In the genomic region with DNA sequence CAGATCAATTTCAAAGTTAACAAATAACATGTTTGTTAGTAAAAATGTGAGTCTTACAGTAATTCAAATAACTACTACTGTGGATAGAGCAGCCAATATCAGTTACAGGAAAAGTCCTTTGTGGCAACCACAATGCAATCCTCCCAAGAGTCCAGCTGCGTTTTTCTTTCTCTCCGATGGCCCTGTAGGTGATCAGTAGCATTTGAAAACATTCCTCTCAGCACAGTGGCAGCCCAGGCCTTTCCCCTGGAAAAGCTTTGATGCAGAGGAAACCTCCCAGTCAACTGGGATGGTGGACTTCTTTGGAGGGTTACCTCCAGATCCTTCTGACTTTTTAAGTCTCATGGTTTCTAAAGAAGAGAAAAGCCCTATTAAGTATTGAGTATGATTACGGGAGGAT, we compare ENCODE assay signal across 1 cellular context.
A peak's percentile ranks its signal among the peaks of the same experiment; 100 is the strongest.
TF ChIP-seq lines count a peak whose summit lies in the region.

No MANE protein-coding gene starts in this region.

TF ChIP-seq in H1, 55 proteins besides CTCF, POLR2A, EP300 and RAD21:
- TF ChIP-seq MAFK (IDR thresholded peaks at IDR 0.05; ENCODE audit: low read depth, low read length) (no peak), HDAC2 (IDR thresholded peaks at IDR 0.05; ENCODE audit: borderline replicate concordance in 1 of 2, low read depth in 2 of 2, low read length in 2 of 2) (no peak), SP1 (IDR thresholded peaks at IDR 0.05; ENCODE audit: low read depth, low read length) (peak; percentile 78), YY1 (IDR thresholded peaks at IDR 0.05; ENCODE audit: low read depth, low read length) (0 out of 2 replicates have a peak, but pooled peaks have one; percentile 19), TAF1 (IDR thresholded peaks at IDR 0.05; ENCODE audit: low read depth, low read length) (0 out of 2 replicates have a peak, but pooled peaks have one; percentile 20), NANOG (IDR thresholded peaks at IDR 0.05; ENCODE audit: insufficient read depth, low read depth, low read length, poor library complexity, severe bottlenecking) (peak; percentile 59)
